8 cellular contexts compared by ENCODE assay signal in genomic region chr20:34824026-34824860, GRCh38. TPM values are rescaled to one million over a fixed set of nuclear protein-coding genes. Genes with fewer than 3 reads are reported as not detected.
A peak's percentile ranks its signal among the peaks of the same experiment; 100 is the strongest.
DNase-seq lines count a peak whose midpoint lies in the region; ATAC-seq and TF ChIP-seq lines count a peak whose summit lies in the region.

No MANE protein-coding gene starts in this region.

- intact Hi-C loops in left colon (cut with DNase I, micrococcal nuclease) (no loop called here), posterior vena cava (cut with DNase I) (no loop called here)

- peaks cover 37% of the 10 kb centered on the region for H3K4me1 Mint-ChIP-seq in chondrocyte (ENCODE audit: low read depth)

- H3K9me3 Mint-ChIP-seq in chondrocyte (ENCODE audit: low read depth): no peaks in the 10 kb centered on the region

- H3K36me3 Mint-ChIP-seq in chondrocyte (ENCODE audit: low read depth): peaks cover 2% of the 10 kb centered on the region

- H3K4me3 ChIP-seq in GM12864 (ENCODE audit: low read depth, low read length): peak overlapping the region; percentile 98

- ATAC-seq in HG03066 (IDR thresholded peaks at IDR 0.05; ENCODE audit: low read depth, unreplicated experiment) (peak; percentile 53), left colon (peak; percentile 87)

- peak; percentile 64 for DNase-seq in GM12864 (ENCODE audit: low read depth)
- peak; percentile 72 for DNase-seq in NCI-H2196 (lab: John Stamatoyannopoulos, UW; ENCODE audit: unreplicated experiment)
- DNase-seq in activated CD4-positive, CD25-positive, alpha-beta regulatory T cell treated with anti-CD3 and anti-CD28 coated beads, Interleukin-2, amount 50 U/mL, for 16 hours (ENCODE audit: low read depth, low spot score): peak; percentile 62
- no peak for DNase-seq in chondrocyte (ENCODE audit: low spot score)
- DNase-seq in left colon: peak; percentile 85 to 90
- DNase-seq in stimulated activated CD4-positive, alpha-beta T cell treated with anti-CD3 and anti-CD28 coated beads, Interleukin-4, amount 100 ng/mL, for 1 hour: peak; percentile 75
- DNase-seq in posterior vena cava (ENCODE audit: low spot score): no peak

- H3K27ac Mint-ChIP-seq in chondrocyte (ENCODE audit: unreplicated experiment): peak overlapping the region; percentile 96

- peak overlapping the region; percentile 100 for H3K4me3 Mint-ChIP-seq in chondrocyte (ENCODE audit: unreplicated experiment)

- no peaks in the 10 kb centered on the region for H3K27me3 Mint-ChIP-seq in chondrocyte (ENCODE audit: low read depth)

- TF ChIP-seq CTCF in GM12864 (IDR thresholded peaks at IDR 0.05; ENCODE audit: low read depth, low read length, missing control alignments) (no peak), chondrocyte (IDR thresholded peaks at IDR 0.05) (no peak)

RNA-seq across cellular contexts. Expression of gene NCOA6, which starts 1.2 kb away (rescaled TPM):
- 21.5 to 43.3 TPM (median 42.3 TPM) in 3 replicates for total RNA-seq in chondrocyte
- total RNA-seq in left colon: 10 to 100 TPM; 36.1 to 40.0 TPM
- 10 to 100 TPM; 22.0 to 25.0 TPM for total RNA-seq in posterior vena cava

RNA-seq across cellular contexts. Expression of gene GGT7, which starts 48.4 kb away (rescaled TPM):
- total RNA-seq in chondrocyte: 10.4 to 23.9 TPM (median 23.7 TPM) in 3 replicates
- 10 to 100 TPM; 20.5 to 22.5 TPM for total RNA-seq in left colon
- total RNA-seq in posterior vena cava: 10 to 100 TPM; 11.1 to 11.8 TPM

RNA-seq across cellular contexts. Expression of gene ACSS2, which starts 52.2 kb away (rescaled TPM):
- total RNA-seq in chondrocyte: 20.5 to 34.8 TPM (median 31.8 TPM) in 3 replicates
- 100 to 1,000 TPM; 343 to 383 TPM for total RNA-seq in left colon
- total RNA-seq in posterior vena cava: 10 to 100 TPM; 37.4 to 43.1 TPM

Comparison
In these comparisons a context has a peak if more than half of its experiments do, and no peak if none do; other contexts are left out.
1. DNase-seq: peak in GM12864 (single experiment), NCI-H2196 (single experiment), activated CD4-positive, CD25-positive, alpha-beta regulatory T cell treated with anti-CD3 and anti-CD28 coated beads, Interleukin-2, amount 50 U/mL, for 16 hours (single experiment), left colon (2 of 2) and stimulated activated CD4-positive, alpha-beta T cell treated with anti-CD3 and anti-CD28 coated beads, Interleukin-4, amount 100 ng/mL, for 1 hour (single experiment); none in chondrocyte (single experiment) and posterior vena cava (single experiment).